7 cellular contexts compared by ENCODE assay signal in the genomic region with DNA sequence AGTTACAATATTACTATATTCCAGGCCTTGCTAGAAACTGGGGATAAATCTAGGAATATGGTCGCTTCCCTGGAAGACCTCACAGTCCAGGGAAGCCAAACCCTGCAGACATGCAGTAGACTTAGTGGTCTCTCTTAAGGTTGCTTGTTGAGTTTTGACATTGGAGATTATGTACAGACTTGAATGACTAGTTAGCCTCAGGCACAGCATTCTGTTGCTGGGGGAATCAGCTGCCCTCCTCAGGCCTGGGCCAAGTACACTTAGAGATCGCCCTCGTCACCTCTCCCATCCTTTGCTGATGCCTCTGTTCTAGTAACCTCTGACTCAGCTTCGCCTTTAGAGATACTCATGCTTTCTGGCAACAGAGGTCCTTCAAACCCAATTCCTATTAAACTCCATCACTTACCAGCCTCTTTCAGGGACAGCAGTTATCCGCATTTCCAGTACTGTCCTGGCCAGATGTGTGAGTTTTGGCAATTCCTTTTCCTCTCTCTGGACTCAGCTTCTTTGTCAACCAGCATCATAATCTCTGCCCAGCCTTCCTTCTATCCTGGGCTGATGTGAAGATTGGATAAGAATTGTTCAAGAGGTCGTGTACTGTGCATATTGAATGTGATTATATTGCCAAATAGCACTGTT. TPM values are rescaled to one million over a fixed set of nuclear protein-coding genes. Genes with fewer than 3 reads are reported as not detected.
DNase-seq lines count a peak whose midpoint lies in the region; ATAC-seq and TF ChIP-seq lines count a peak whose summit lies in the region.

No MANE protein-coding gene starts in this region.

- no peak for TF ChIP-seq CTCF in foreskin fibroblast (IDR thresholded peaks at IDR 0.05; ENCODE audit: low read depth, low read length)

- H3K27ac Mint-ChIP-seq in T-cell = peak overlapping the region; percentile 99 to 100
- H3K27ac Mint-ChIP-seq in stimulated activated effector memory CD8-positive, alpha-beta T cell treated with anti-CD3 and anti-CD28 coated beads, Interleukin-12 subunit alpha, Interleukin-12 subunit beta, amount 100 ng/mL, for 72 hours = peak overlapping the region; percentile 98

- H3K4me3 ChIP-seq in HAP-1 (peak overlapping the region; percentile 73), foreskin fibroblast (ENCODE audit: low read depth in 1 of 2, low read length in 2 of 2) (peak overlapping the region; percentile 63 to 77)

- peaks cover 10% of the 10 kb centered on the region for H3K4me1 ChIP-seq in HAP-1

- H3K36me3 ChIP-seq in HAP-1 (replicated peaks) = peaks cover 10% of the 10 kb centered on the region; the same call in 1 of the 2 replicates

- H3K27me3 Mint-ChIP-seq in T-cell = peaks cover 7 to 8% of the 10 kb centered on the region in 2 donors

- H3K36me3 Mint-ChIP-seq in T-cell = peaks cover 11% of the 10 kb centered on the region
- peaks cover 14% of the 10 kb centered on the region for H3K36me3 Mint-ChIP-seq in stimulated activated effector memory CD8-positive, alpha-beta T cell treated with anti-CD3 and anti-CD28 coated beads, Interleukin-12 subunit alpha, Interleukin-12 subunit beta, amount 100 ng/mL, for 72 hours

- DNase-seq in HAP-1 (ENCODE audit: low spot score in 2 of 2) (no peak), T-cell (no peak), foreskin fibroblast (peak; percentile 79 to 83), NCI-H345 (lab: John Stamatoyannopoulos, UW) (no peak), left lobe of liver (ENCODE audit: low spot score) (no peak)
- DNase-seq in stimulated activated effector memory CD8-positive, alpha-beta T cell treated with anti-CD3 and anti-CD28 coated beads, Interleukin-12 subunit alpha, Interleukin-12 subunit beta, amount 100 ng/mL, for 72 hours (ENCODE audit: low spot score in 2 of 2) = no peak

- H3K4me1 Mint-ChIP-seq in T-cell = peaks cover 22 to 28% (median 28%) of the 10 kb centered on the region in 3 donors
- H3K4me1 Mint-ChIP-seq in stimulated activated effector memory CD8-positive, alpha-beta T cell treated with anti-CD3 and anti-CD28 coated beads, Interleukin-12 subunit alpha, Interleukin-12 subunit beta, amount 100 ng/mL, for 72 hours = peaks cover 20% of the 10 kb centered on the region

- POLR2A ChIA-PET in T-cell (lab: Charles Lee) = no interaction called here

- no peak for ATAC-seq in T-cell (replicated peaks in 1 of 4)
- ATAC-seq in stimulated activated effector memory CD8-positive, alpha-beta T cell treated with anti-CD3 and anti-CD28 coated beads, Interleukin-12 subunit alpha, Interleukin-12 subunit beta, amount 100 ng/mL, for 72 hours = no peak
- no peak for ATAC-seq in left lobe of liver
- no peak for ATAC-seq in GM18861 (IDR thresholded peaks at IDR 0.05; ENCODE audit: unreplicated experiment)

- peak overlapping the region; percentile 89 to 96 (median 92) for H3K4me3 Mint-ChIP-seq in T-cell
- peak overlapping the region; percentile 85 for H3K4me3 Mint-ChIP-seq in stimulated activated effector memory CD8-positive, alpha-beta T cell treated with anti-CD3 and anti-CD28 coated beads, Interleukin-12 subunit alpha, Interleukin-12 subunit beta, amount 100 ng/mL, for 72 hours

- no peaks in the 10 kb centered on the region for H3K9me3 Mint-ChIP-seq in T-cell
- H3K9me3 Mint-ChIP-seq in stimulated activated effector memory CD8-positive, alpha-beta T cell treated with anti-CD3 and anti-CD28 coated beads, Interleukin-12 subunit alpha, Interleukin-12 subunit beta, amount 100 ng/mL, for 72 hours = no peaks in the 10 kb centered on the region

- in situ Hi-C loops in HAP-1 (cut with MboI; ENCODE audit: low sequenced_read_pairs) = no loop called here

- no peaks in the 10 kb centered on the region for H3K27me3 ChIP-seq in HAP-1 (ENCODE audit: low read depth)

- no peaks in the 10 kb centered on the region; the same call in 1 of the 2 replicates for H3K9me3 ChIP-seq in HAP-1

- CTCF ChIA-PET in T-cell (lab: Charles Lee) = interaction anchor here in 1 of 2 donors (1.4 to 3.0 kb wide), 3 partner anchors 31 to 88 kb away, joined by 4 to 13 read pairs (median 7); no protein-coding TSS in a partner anchor

RNA-seq across cellular contexts. Expression of a gene that starts 0.8 kb away (rescaled TPM):
- total RNA-seq in T-cell = 10 to 100 TPM; 44.8 to 51.0 (median 47.7) TPM
- 17.8 TPM for total RNA-seq in left lobe of liver

RNA-seq across cellular contexts. Expression of a gene that starts 7.6 kb away (rescaled TPM):
- total RNA-seq in T-cell (under 1 TPM in 1 of 5 donors, not detected in 4; 0.28 TPM), left lobe of liver (0.43 TPM)

RNA-seq across cellular contexts. Expression of a gene that starts 10.2 kb away (rescaled TPM):
- 10 to 100 TPM; 45.7 to 69.3 (median 62.5) TPM for total RNA-seq in T-cell
- total RNA-seq in left lobe of liver = 32.5 TPM

RNA-seq across cellular contexts. Expression of a gene that starts 22.2 kb away (rescaled TPM):
- total RNA-seq in T-cell (not detected), left lobe of liver (0.81 TPM)

RNA-seq across cellular contexts. Expression of a gene that starts 32.6 kb away (rescaled TPM):
- total RNA-seq in T-cell = 1 to 10 TPM; 2.5 to 5.1 (median 3.7) TPM
- total RNA-seq in left lobe of liver = 7.6 TPM

Comparison
In these comparisons a context has a peak if more than half of its experiments do, and no peak if none do; other contexts are left out.
1. DNase-seq: peak in foreskin fibroblast (2 of 2); none in HAP-1 (0 of 2), T-cell (0 of 34), stimulated activated effector memory CD8-positive, alpha-beta T cell treated with anti-CD3 and anti-CD28 coated beads, Interleukin-12 subunit alpha, Interleukin-12 subunit beta, amount 100 ng/mL, for 72 hours (0 of 2), NCI-H345 (single experiment) and left lobe of liver (single experiment).